ENCODE assay signal across 2 cellular contexts in the genomic region with DNA sequence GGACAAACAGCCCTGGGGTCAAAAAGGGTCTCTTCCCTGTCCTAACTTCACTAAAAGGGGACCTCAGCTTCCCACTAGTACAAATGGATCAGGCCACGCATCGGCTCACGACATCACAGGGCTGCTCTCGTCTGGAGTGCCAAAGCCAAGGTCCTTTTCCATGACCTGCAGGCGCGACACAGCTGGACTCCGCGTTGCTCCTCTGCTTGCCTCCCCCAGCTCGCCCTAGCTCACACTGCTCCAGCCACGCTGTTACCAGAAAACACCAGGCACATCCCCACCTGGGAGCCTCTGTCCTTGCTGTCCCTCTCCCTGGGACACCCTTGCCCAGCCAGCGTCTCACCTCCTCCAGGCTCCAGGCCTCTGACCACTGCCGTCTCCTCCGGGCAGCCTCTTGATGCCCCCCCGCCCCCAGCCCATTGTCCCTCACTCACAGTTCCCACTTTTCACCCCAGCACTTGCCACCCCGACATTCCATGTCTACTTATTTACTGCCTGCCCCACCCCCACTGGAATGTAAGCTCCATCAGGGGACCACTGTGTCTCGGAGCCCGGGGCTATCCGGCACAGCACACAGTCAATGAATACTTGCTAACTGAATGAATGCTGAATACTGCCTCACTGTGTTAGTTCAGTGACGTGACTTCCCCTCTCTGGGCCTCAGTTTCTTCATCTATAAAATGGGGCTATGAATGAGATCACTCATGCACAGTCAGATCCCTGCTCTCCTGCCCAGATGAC.
TF ChIP-seq lines count a peak whose summit lies in the region.

No MANE protein-coding gene starts in this region.

TF ChIP-seq in WTC11, 78 proteins besides CTCF, POLR2A, EP300 and RAD21:
- TF ChIP-seq GTF2I (CRISPR knock-in tag; conservative IDR thresholded peaks at IDR 0.05) (0 out of 2 replicates have a peak, but pooled peaks have one; percentile 30), JUN (CRISPR knock-in tag; IDR thresholded peaks at IDR 0.05) (no peak)

TF ChIP-seq in HepG2, 621 proteins besides CTCF, POLR2A, EP300 and RAD21:
- TF ChIP-seq ZNF891 (CRISPR knock-in tag; IDR thresholded peaks at IDR 0.05) (no peak), ELF4 (CRISPR knock-in tag; IDR thresholded peaks at IDR 0.05; ENCODE audit: borderline replicate concordance) (no peak), ZNF629 (CRISPR knock-in tag; conservative IDR thresholded peaks at IDR 0.05) (peak; percentile 86)
- TF ChIP-seq, protein P1, sequence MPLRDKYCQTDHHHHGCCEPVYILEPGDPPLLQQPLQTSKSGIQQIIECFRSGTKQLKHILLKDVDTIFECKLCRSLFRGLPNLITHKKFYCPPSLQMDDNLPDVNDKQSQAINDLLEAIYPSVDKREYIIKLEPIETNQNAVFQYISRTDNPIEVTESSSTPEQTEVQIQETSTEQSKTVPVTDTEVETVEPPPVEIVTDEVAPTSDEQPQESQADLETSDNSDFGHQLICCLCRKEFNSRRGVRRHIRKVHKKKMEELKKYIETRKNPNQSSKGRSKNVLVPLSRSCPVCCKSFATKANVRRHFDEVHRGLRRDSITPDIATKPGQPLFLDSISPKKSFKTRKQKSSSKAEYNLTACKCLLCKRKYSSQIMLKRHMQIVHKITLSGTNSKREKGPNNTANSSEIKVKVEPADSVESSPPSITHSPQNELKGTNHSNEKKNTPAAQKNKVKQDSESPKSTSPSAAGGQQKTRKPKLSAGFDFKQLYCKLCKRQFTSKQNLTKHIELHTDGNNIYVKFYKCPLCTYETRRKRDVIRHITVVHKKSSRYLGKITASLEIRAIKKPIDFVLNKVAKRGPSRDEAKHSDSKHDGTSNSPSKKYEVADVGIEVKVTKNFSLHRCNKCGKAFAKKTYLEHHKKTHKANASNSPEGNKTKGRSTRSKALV (CRISPR knock-in tag; IDR thresholded peaks at IDR 0.05) = no peak
- TF ChIP-seq, protein P2, sequence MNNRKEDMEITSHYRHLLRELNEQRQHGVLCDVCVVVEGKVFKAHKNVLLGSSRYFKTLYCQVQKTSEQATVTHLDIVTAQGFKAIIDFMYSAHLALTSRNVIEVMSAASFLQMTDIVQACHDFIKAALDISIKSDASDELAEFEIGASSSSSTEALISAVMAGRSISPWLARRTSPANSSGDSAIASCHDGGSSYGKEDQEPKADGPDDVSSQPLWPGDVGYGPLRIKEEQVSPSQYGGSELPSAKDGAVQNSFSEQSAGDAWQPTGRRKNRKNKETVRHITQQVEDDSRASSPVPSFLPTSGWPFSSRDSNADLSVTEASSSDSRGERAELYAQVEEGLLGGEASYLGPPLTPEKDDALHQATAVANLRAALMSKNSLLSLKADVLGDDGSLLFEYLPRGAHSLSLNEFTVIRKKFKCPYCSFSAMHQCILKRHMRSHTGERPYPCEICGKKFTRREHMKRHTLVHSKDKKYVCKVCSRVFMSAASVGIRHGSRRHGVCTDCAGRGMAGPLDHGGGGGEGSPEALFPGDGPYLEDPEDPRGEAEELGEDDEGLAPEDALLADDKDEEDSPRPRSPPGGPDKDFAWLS (CRISPR knock-in tag; IDR thresholded peaks at IDR 0.05; ENCODE audit: borderline replicate concordance) = no peak
